ENCODE assay signal across 1 cellular context in the genomic region with DNA sequence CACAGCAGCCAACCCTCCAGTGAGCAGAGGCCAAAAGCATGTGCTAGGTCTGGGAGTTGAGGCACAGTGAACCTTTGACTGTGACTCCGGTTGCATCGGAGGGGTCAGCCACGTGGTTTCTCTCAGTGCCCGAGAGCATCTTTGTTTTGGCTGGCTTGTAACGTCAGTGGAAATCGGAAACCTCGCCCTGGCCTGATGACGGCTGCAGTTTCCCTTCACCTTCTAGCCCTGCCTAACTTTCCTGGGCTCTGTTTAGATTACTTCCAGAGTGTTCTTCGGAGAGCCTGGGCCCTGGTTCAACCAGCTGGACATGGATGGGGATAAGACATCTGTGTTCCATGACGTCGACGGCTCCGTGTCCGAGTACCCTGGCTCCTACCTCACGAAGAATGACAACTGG.
TF ChIP-seq lines count a peak whose summit lies in the region.

No MANE protein-coding gene starts in this region.

TF ChIP-seq in H1, 55 proteins besides CTCF, POLR2A, EP300 and RAD21:
- TF ChIP-seq RXRA (IDR thresholded peaks at IDR 0.05; ENCODE audit: insufficient read depth, low read depth, low read length) (no peak), POU5F1 (IDR thresholded peaks at IDR 0.05; ENCODE audit: low read depth, low read length) (no peak), TEAD4 (IDR thresholded peaks at IDR 0.05; ENCODE audit: low read depth, low read length) (no peak), CREB1 (IDR thresholded peaks at IDR 0.05) (no peak), MAFK (IDR thresholded peaks at IDR 0.05; ENCODE audit: low read depth, low read length) (no peak), BACH1 (IDR thresholded peaks at IDR 0.05; ENCODE audit: low read length) (no peak), PHF8 (conservative IDR thresholded peaks at IDR 0.05; ENCODE audit: low read depth, low read length) (no peak)
